In the genomic region with DNA sequence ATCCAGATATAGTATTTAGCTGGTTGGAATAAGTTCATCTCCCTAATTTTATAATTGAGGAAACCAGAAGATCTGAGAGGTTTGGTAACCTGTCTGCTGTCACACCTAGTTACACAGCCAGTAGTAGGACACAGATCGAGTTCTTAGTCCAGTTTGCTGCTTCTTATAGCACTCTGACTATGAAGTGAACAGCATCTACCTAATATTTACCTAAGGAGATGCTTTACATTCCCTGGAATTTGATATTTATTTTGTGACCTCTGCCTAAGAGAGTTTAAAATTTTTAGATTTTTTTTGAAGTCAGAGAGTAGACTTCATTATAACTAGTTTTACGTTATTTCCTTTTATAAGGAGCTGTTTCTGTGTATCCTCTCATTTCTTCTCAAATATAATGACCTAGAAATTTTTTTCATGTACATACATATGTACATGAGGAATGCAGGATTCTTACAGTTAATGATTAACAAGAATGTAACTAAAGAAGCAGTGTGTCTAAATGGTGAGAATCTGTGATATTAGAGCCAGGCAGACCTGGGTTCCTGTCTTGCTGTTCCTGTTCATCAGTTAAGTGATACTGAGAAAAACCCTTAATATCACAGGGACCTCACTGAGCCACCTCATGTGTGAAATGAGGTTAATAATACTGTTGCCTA, we compare ENCODE assay signal across 1 cellular context.
TF ChIP-seq lines count a peak whose summit lies in the region.

No MANE protein-coding gene starts in this region.

TF ChIP-seq in SK-N-SH, 30 proteins besides CTCF, POLR2A, EP300 and RAD21 (continued from another document):
- TF ChIP-seq, protein P1, sequence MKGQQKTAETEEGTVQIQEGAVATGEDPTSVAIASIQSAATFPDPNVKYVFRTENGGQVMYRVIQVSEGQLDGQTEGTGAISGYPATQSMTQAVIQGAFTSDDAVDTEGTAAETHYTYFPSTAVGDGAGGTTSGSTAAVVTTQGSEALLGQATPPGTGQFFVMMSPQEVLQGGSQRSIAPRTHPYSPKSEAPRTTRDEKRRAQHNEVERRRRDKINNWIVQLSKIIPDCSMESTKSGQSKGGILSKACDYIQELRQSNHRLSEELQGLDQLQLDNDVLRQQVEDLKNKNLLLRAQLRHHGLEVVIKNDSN (IDR thresholded peaks at IDR 0.05; ENCODE audit: borderline replicate concordance, low read depth): no peak
